In the genomic region with DNA sequence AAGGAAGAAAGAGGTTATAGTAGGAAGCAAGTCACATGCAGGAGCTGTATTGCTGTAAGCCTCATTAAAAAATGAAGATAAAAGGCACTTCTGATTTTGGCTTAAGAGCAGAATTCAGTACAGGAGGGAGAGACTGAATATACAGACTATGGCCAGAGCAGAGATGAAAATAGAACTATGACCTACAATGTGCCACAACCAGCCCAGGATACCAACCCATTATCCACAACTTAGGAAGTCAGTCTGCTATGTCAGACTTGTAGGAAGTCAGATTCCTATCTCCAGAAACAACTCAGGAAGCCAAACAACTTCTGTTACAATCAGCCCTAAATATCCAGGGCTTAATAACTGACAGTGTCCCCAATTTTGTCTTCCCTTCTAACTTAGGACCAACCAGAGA, we compare ENCODE assay signal across 24 cellular contexts.
"Had no signal": no experiment of that assay in that cellular context is flagged by ENCODE, and none has a peak within 500 bp of the region (broad histone marks: within the 10 kb centered on the region; RNA-seq: fewer than 3 reads in every experiment).

No MANE protein-coding gene starts in this region.

- H3K27ac ChIP-seq: heart right ventricle, hepatocyte, neural progenitor cell, neutrophil, ovary, right atrium auricular region, spleen, tibial nerve, upper lobe of left lung, vagina had no signal

- H3K4me1 ChIP-seq: right atrium auricular region, spleen, tibial nerve, upper lobe of left lung, vagina had no signal

- H3K79me2 ChIP-seq: hepatocyte had no signal

- DNase-seq: heart right ventricle; kidney glomerular epithelial cell; left cardiac atrium; naive B cell; natural killer cell; nephron progenitor cell; occipital lobe; ovary; small intestine; spleen; stimulated activated CD4-positive, alpha-beta T cell treated with anti-CD3 and anti-CD28 coated beads, Interleukin-4, amount 100 ng/mL, for 24 hours; stimulated activated naive CD4-positive, alpha-beta T cell; upper lobe of left lung had no signal

- H2AFZ ChIP-seq: hepatocyte, neural progenitor cell had no signal

- H3K27me3 ChIP-seq: hepatocyte, neural progenitor cell, ovary, right atrium auricular region, tibial nerve, upper lobe of left lung, vagina had no signal

- FAIRE-seq: keratinocyte, small intestine had no signal

- ATAC-seq: left cardiac atrium; left lobe of liver; natural killer cell; sciatic nerve; stimulated activated effector memory CD8-positive, alpha-beta T cell treated with anti-CD3 and anti-CD28 coated beads, Interleukin-12 subunit alpha, Interleukin-12 subunit beta, amount 100 ng/mL, for 72 hours had no signal

- H3K36me3 ChIP-seq: heart right ventricle, neural progenitor cell, neutrophil, ovary, right atrium auricular region, spleen, tibial nerve, upper lobe of left lung, vagina had no signal

- H3K4me2 ChIP-seq: hepatocyte, neural progenitor cell had no signal

- H3K9me3 ChIP-seq: neutrophil, ovary, right atrium auricular region, tibial nerve, upper lobe of left lung, vagina had no signal

- H3K9ac ChIP-seq: neural progenitor cell had no signal

- H3K4me3 ChIP-seq: heart right ventricle, hepatocyte, lung, neural progenitor cell, ovary, right atrium auricular region, spleen, tibial nerve, upper lobe of left lung, vagina had no signal
